ENCODE assay signal across 9 cellular contexts in genomic region chr6:151450928-151451327, GRCh38. TPM values are rescaled to one million over a fixed set of nuclear protein-coding genes. Genes with fewer than 3 reads are reported as not detected.
DNase-seq lines count a peak whose midpoint lies in the region; ATAC-seq and TF ChIP-seq lines count a peak whose summit lies in the region.
"Not testable (repeated sequence)": the region's sequence is repeated elsewhere in the genome, so short reads cannot be mapped to it uniquely, and the experiment has no call there.
"Had no signal": no experiment of that assay in that cellular context is flagged by ENCODE, and none has a peak within 500 bp of the region (broad histone marks: within the 10 kb centered on the region; RNA-seq: fewer than 3 reads in every experiment).

No MANE protein-coding gene starts in this region.

- CTCF ChIA-PET in Calu3 (lab: Charles Lee); activated B cell treated with CpG ODN at 0.5 μM for 24 hours (lab: Charles Lee): not testable (repeated sequence)

- not testable (repeated sequence) for H3K27ac ChIP-seq in lower lobe of right lung; rectal smooth muscle tissue (ENCODE audit: low read depth, low read length); urinary bladder (ENCODE audit: low read depth)

- H3K36me3 Mint-ChIP-seq in Calu3 (ENCODE audit: insufficient read depth, unreplicated experiment) (peaks cover 20% of the 10 kb centered on the region), activated B cell treated with CpG ODN at 0.5 μM for 24 hours (ENCODE audit: low read depth) (peaks cover 16% of the 10 kb centered on the region), brain (peaks cover 23% of the 10 kb centered on the region)

- not testable (repeated sequence) for TF ChIP-seq CTCF in Calu3 (IDR thresholded peaks at IDR 0.05; ENCODE audit: unreplicated experiment); LNCaP clone FGC (IDR thresholded peaks at IDR 0.05; ENCODE audit: control insufficient read depth, extremely low read depth, insufficient read depth); activated B cell treated with CpG ODN at 0.5 μM for 24 hours (IDR thresholded peaks at IDR 0.05); brain (conservative IDR thresholded peaks at IDR 0.05); fibroblast of mammary gland (conservative IDR thresholded peaks at IDR 0.05; ENCODE audit: control insufficient read depth, insufficient read depth, low read depth, low read length); lower lobe of right lung (IDR thresholded peaks at IDR 0.05)

- H3K4me3 Mint-ChIP-seq in Calu3 (ENCODE audit: low read depth, unreplicated experiment) = peak overlapping the region; percentile 84
- H3K4me3 Mint-ChIP-seq in activated B cell treated with CpG ODN at 0.5 μM for 24 hours = peak overlapping the region; percentile 97
- peak overlapping the region; percentile 93 to 98 (median 96) for H3K4me3 Mint-ChIP-seq in brain

- H3K4me1 ChIP-seq in lower lobe of right lung (peaks cover 45% of the 10 kb centered on the region), rectal smooth muscle tissue (ENCODE audit: control insufficient read depth, insufficient read depth, low read length) (peaks cover 11% of the 10 kb centered on the region)
- H3K4me1 ChIP-seq in urinary bladder (ENCODE audit: insufficient read depth) = not testable (repeated sequence)

- H3K4me3 ChIP-seq in LNCaP clone FGC (ENCODE audit: low read depth, low read length) (peak overlapping the region; percentile 86), fibroblast of mammary gland (ENCODE audit: control insufficient read depth, low read depth, low read length) (peak overlapping the region; percentile 98), lower lobe of right lung (peak overlapping the region; percentile 78), rectal smooth muscle tissue (ENCODE audit: low read length) (peak overlapping the region; percentile 97), urinary bladder (ENCODE audit: low read depth, low read length) (peak overlapping the region; percentile 55)

- not testable (repeated sequence) for H3K27me3 Mint-ChIP-seq in Calu3 (ENCODE audit: unreplicated experiment); activated B cell treated with CpG ODN at 0.5 μM for 24 hours
- peaks cover 14% of the 10 kb centered on the region for H3K27me3 Mint-ChIP-seq in brain

- 43% methylated on average over 6 of the region's 6 CpGs for WGBS in urinary bladder

- not testable (repeated sequence) for ATAC-seq in activated B cell treated with CpG ODN at 0.5 μM for 24 hours (ENCODE audit: low read depth); lower lobe of right lung

- not testable (repeated sequence) for DNase-seq in Calu3; LNCaP clone FGC (ENCODE audit: low read depth); activated B cell treated with CpG ODN at 0.5 μM for 24 hours; fibroblast of mammary gland (ENCODE audit: low read depth); lower lobe of right lung

- H3K27ac Mint-ChIP-seq in Calu3 (ENCODE audit: unreplicated experiment) = peak overlapping the region; percentile 89
- H3K27ac Mint-ChIP-seq in activated B cell treated with CpG ODN at 0.5 μM for 24 hours = peak overlapping the region; percentile 91
- peak overlapping the region; percentile 93 to 98 (median 95) for H3K27ac Mint-ChIP-seq in brain

- not testable (repeated sequence) for H3K9me3 Mint-ChIP-seq in Calu3 (ENCODE audit: low read depth, unreplicated experiment); activated B cell treated with CpG ODN at 0.5 μM for 24 hours
- peaks cover 0 to 16% (median 13%) of the 10 kb centered on the region in 5 experiments for H3K9me3 Mint-ChIP-seq in brain

- H3K27me3 ChIP-seq in lower lobe of right lung (ENCODE audit: low read depth); rectal smooth muscle tissue (ENCODE audit: control insufficient read depth, insufficient read depth, low read length): not testable (repeated sequence)

- H3K9ac ChIP-seq in rectal smooth muscle tissue (ENCODE audit: low read length) = not testable (repeated sequence)

- not testable (repeated sequence) for H3K4me1 Mint-ChIP-seq in Calu3 (ENCODE audit: low read depth, unreplicated experiment)
- H3K4me1 Mint-ChIP-seq in activated B cell treated with CpG ODN at 0.5 μM for 24 hours = peaks cover 26% of the 10 kb centered on the region
- peaks cover 53% of the 10 kb centered on the region for H3K4me1 Mint-ChIP-seq in brain

- not testable (repeated sequence) for H3K9me3 ChIP-seq in lower lobe of right lung

- intact Hi-C loops in Calu3 (cut with micrococcal nuclease; ENCODE audit: unreplicated experiment) (loop anchor here (10.0 kb wide), 1 partner anchor 214 kb away; no protein-coding TSS in a partner anchor), activated B cell treated with CpG ODN at 0.5 μM for 24 hours (cut with micrococcal nuclease) (loop anchor here (5.0 to 10.0 kb wide), 3 partner anchors 251 to 716 kb away; no protein-coding TSS in a partner anchor)
- intact Hi-C loops in lower lobe of right lung (cut with DNase I) = not testable (repeated sequence)

- POLR2A ChIA-PET in activated B cell treated with CpG ODN at 0.5 μM for 24 hours (lab: Charles Lee) = interaction anchor here (0.7 to 2.2 kb wide), 3 partner anchors 9 to 61 kb away, joined by 4 to 38 read pairs (median 12); partner anchors contain the start of gene ZBTB2

- not testable (repeated sequence) for H3K36me3 ChIP-seq in lower lobe of right lung; rectal smooth muscle tissue (ENCODE audit: control insufficient read depth, insufficient read depth, low read length); urinary bladder (ENCODE audit: insufficient read depth)

- BruUV-seq in Calu3 (replicated peaks; lab: Mats Ljungman, UMichigan) = not testable (repeated sequence)

RNA-seq across cellular contexts. Expression of gene RMND1, which starts 1.0 kb away (rescaled TPM):
- total RNA-seq in Calu3 (2022) (13.2 and 15.5 TPM in 2 replicates), activated B cell treated with CpG ODN at 0.5 μM for 24 hours (12.4 and 17.1 TPM in 2 replicates), lower lobe of right lung (19.5 TPM), urinary bladder (41.1 TPM)
- polyA plus RNA-seq in brain (ENCODE audit: insufficient read depth, low read depth, low replicate concordance) (25.2 TPM), urinary bladder (11.2 TPM)

RNA-seq across cellular contexts. Expression of gene CCDC170, which starts 42.9 kb away (rescaled TPM):
- 0.26 TPM in 1 of 2 replicates, not detected in the other for total RNA-seq in Calu3 (2022)
- total RNA-seq in activated B cell treated with CpG ODN at 0.5 μM for 24 hours = not detected in 2 replicates
- 0.31 TPM for polyA plus RNA-seq in brain (ENCODE audit: insufficient read depth, low read depth, low replicate concordance)
- 5.4 TPM for total RNA-seq in lower lobe of right lung
- 4.7 TPM for total RNA-seq in urinary bladder
- 0.33 TPM for polyA plus RNA-seq in urinary bladder
- total RNA-seq: T-helper 2 cell treated with Interferon-gamma antibody and Interleukin-4, amounts not matched to agents 100 ng/mL and 5 ng/mL, for 36 hours had no signal

RNA-seq across cellular contexts. Expression of gene ZBTB2, which starts 59.6 kb away (rescaled TPM):
- total RNA-seq in Calu3 (2022) (15.2 and 15.7 TPM in 2 replicates), activated B cell treated with CpG ODN at 0.5 μM for 24 hours (17.3 and 18.0 TPM in 2 replicates), lower lobe of right lung (10.3 TPM), urinary bladder (14.2 TPM)
- polyA plus RNA-seq in brain (ENCODE audit: insufficient read depth, low read depth, low replicate concordance) (5.7 TPM), urinary bladder (10.3 TPM)
